9 cellular contexts compared by ENCODE assay signal in the genomic region with DNA sequence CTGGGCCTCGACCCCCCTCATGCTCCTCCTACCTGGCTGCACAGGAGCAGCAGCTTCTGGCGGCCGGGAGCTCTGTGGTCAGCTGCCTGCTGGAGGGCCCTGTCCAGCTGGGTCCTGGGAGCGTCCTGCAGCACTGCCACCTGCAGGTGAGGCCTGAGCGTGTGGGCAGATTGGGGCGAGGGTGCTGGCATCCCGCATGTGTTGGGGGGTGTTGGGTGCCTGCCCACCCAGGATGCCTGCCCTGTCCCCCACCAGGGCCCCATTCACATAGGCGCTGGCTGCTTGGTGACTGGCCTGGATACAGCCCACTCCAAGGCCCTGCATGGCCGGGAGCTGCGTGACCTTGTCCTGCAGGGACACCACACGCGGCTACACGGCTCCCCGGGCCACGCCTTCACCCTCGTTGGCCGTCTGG. TPM values are rescaled to one million over a fixed set of nuclear protein-coding genes. Genes with fewer than 3 reads are reported as not detected.
DNase-seq lines count a peak whose midpoint lies in the region; ATAC-seq and TF ChIP-seq lines count a peak whose summit lies in the region.
"Had no signal": no experiment of that assay in that cellular context is flagged by ENCODE, and none has a peak within 500 bp of the region (broad histone marks: within the 10 kb centered on the region; RNA-seq: fewer than 3 reads in every experiment).

No MANE protein-coding gene starts in this region.

- H3K4me3 ChIP-seq in OCI-LY7 (ENCODE audit: low read depth, low read length, poor library complexity, severe bottlenecking) (no peak overlapping the region), fibroblast of lung (replicated peaks in 1 of 4; ENCODE audit: control extremely low read depth in 1 of 4, insufficient read depth in 1 of 4, low read depth in 3 of 4, low read length in 4 of 4) (no peak overlapping the region), osteoblast (ENCODE audit: insufficient read depth, low read length) (no peak overlapping the region)

- H3K4me1 ChIP-seq in OCI-LY7 (ENCODE audit: insufficient read depth, low read length, poor library complexity, severe bottlenecking): no peaks in the 10 kb centered on the region
- no peaks in the 10 kb centered on the region for H3K4me1 ChIP-seq in fibroblast of lung (ENCODE audit: control insufficient read depth, extremely low read depth, insufficient read depth, low read length)
- no peaks in the 10 kb centered on the region for H3K4me1 ChIP-seq in osteoblast (ENCODE audit: insufficient read depth, low read length)

- no peaks in the 10 kb centered on the region for H3K9me2 ChIP-seq in OCI-LY7 (ENCODE audit: insufficient read depth, low read length)

- no peaks in the 10 kb centered on the region for H3K9me3 ChIP-seq in OCI-LY7 (ENCODE audit: low read length)
- no peaks in the 10 kb centered on the region for H3K9me3 ChIP-seq in fibroblast of lung (ENCODE audit: control insufficient read depth, insufficient read depth, low read depth, low read length)
- H3K9me3 ChIP-seq in osteoblast (ENCODE audit: low read depth, low read length): no peaks in the 10 kb centered on the region

- no peak overlapping the region for H3K4me2 ChIP-seq in OCI-LY7 (ENCODE audit: low read length)
- no peak overlapping the region for H3K4me2 ChIP-seq in fibroblast of lung (ENCODE audit: extremely low read depth, insufficient read depth, low read length)
- H3K4me2 ChIP-seq in osteoblast (ENCODE audit: insufficient read depth, low read length): no peak overlapping the region

- DNase-seq in D341Med (ENCODE audit: low spot score) (peak; percentile 58), OCI-LY7 (ENCODE audit: low spot score) (no peak), fibroblast of lung (ENCODE audit: low read depth in 2 of 2) (peak in 1 of 2 donors; percentile 23), osteoblast (ENCODE audit: insufficient read length, low spot score, missing footprints) (peak; percentile 92), NCI-H345 (lab: John Stamatoyannopoulos, UW) (no peak)
- no peak for DNase-seq in activated effector memory CD4-positive, alpha-beta T cell treated with anti-CD3 and anti-CD28 coated beads, Interleukin-2, amount 50 U/mL, for 16 hours
- DNase-seq: T-cell had no signal

- TF ChIP-seq CTCF in OCI-LY7 (conservative IDR thresholded peaks at IDR 0.05; ENCODE audit: low read length): 0 out of 2 replicates have a peak, but pooled peaks have one; percentile 27
- peak; percentile 6 to 42 for TF ChIP-seq CTCF in fibroblast of lung (conservative IDR thresholded peaks at IDR 0.05 in 1 of 2, IDR thresholded peaks at IDR 0.05 in 1 of 2; ENCODE audit: low read depth in 1 of 2, low read length in 2 of 2)
- TF ChIP-seq CTCF in osteoblast (IDR thresholded peaks at IDR 0.05; ENCODE audit: extremely low read depth, low read depth, low read length): peak; percentile 37

- CTCF ChIA-PET in OCI-LY7 (lab: Charles Lee; ENCODE audit: unreplicated experiment): no interaction called here

- H3K79me2 ChIP-seq in OCI-LY7 (ENCODE audit: insufficient read depth, low read depth, low read length) (no peaks in the 10 kb centered on the region), fibroblast of lung (ENCODE audit: control insufficient read depth, insufficient read depth, low read length) (no peaks in the 10 kb centered on the region), osteoblast (ENCODE audit: insufficient read depth, low read length) (no peaks in the 10 kb centered on the region)

- BruUV-seq in OCI-LY7 (replicated peaks; lab: Mats Ljungman, UMichigan): no TSS peak

- no peak overlapping the region for H3K27ac ChIP-seq in OCI-LY7 (ENCODE audit: low read depth, low read length, poor library complexity, severe bottlenecking)
- no peak overlapping the region for H3K27ac ChIP-seq in fibroblast of lung (ENCODE audit: insufficient read depth, low read length)
- no peak overlapping the region for H3K27ac ChIP-seq in osteoblast (ENCODE audit: low read depth, low read length)

- intact Hi-C loops in OCI-LY7 (cut with micrococcal nuclease; ENCODE audit: unreplicated experiment): loop anchor here (5.0 kb wide), 1 partner anchor 89 kb away; no protein-coding TSS in a partner anchor

- H4K20me1 ChIP-seq in OCI-LY7 (ENCODE audit: insufficient read depth, low read length): no peaks in the 10 kb centered on the region
- H4K20me1 ChIP-seq in fibroblast of lung (ENCODE audit: control insufficient read depth, extremely low read depth, insufficient read depth, low read length): no peaks in the 10 kb centered on the region
- H4K20me1 ChIP-seq in osteoblast (ENCODE audit: insufficient read depth, low read length): no peaks in the 10 kb centered on the region

- H2AFZ ChIP-seq in OCI-LY7 (ENCODE audit: low read length): no peak overlapping the region
- H2AFZ ChIP-seq in fibroblast of lung (ENCODE audit: low read length): no peak overlapping the region
- no peak overlapping the region for H2AFZ ChIP-seq in osteoblast (ENCODE audit: low read length)

- POLR2A ChIA-PET in OCI-LY7 (lab: Charles Lee): no interaction called here

- no peak for ATAC-seq in GM21423 (IDR thresholded peaks at IDR 0.05; ENCODE audit: unreplicated experiment)
- no peak for ATAC-seq in GM18861 (IDR thresholded peaks at IDR 0.05; ENCODE audit: unreplicated experiment)
- ATAC-seq: T-cell had no signal

- H3K36me3 ChIP-seq in OCI-LY7 (ENCODE audit: insufficient read depth, low read length) (no peaks in the 10 kb centered on the region), fibroblast of lung (ENCODE audit: control insufficient read depth, insufficient read depth, low read length) (peaks cover 2% of the 10 kb centered on the region), osteoblast (ENCODE audit: insufficient read depth, low read length) (no peaks in the 10 kb centered on the region)

- no peaks in the 10 kb centered on the region for H3K27me3 ChIP-seq in fibroblast of lung (ENCODE audit: control insufficient read depth, insufficient read depth, low read length)
- H3K27me3 ChIP-seq in osteoblast (ENCODE audit: insufficient read depth, low read length): no peaks in the 10 kb centered on the region

- H3K9ac ChIP-seq in fibroblast of lung (ENCODE audit: insufficient read depth, low read length): no peak overlapping the region

RNA-seq across cellular contexts. Expression of gene FCSK, which starts 16.5 kb away (rescaled TPM):
- 6.8 and 7.4 TPM in 2 replicates for total RNA-seq in OCI-LY7 (2014; rRNA removed; shearing (Covaris generic))
- total RNA-seq in OCI-LY7 (2022) (14.2 and 14.3 TPM in 2 replicates), fibroblast of lung (11.8 and 13.5 TPM in 2 replicates), osteoblast (10.3 and 11.9 TPM in 2 replicates)
- 4.4 and 4.9 TPM in 2 replicates for polyA plus RNA-seq in fibroblast of lung
- polyA plus RNA-seq in fibroblast of lung (2012): 4.4 and 5.0 TPM in 2 replicates
- polyA minus RNA-seq in fibroblast of lung (ENCODE audit: low replicate concordance): 5.9 and 7.1 TPM in 2 replicates

RNA-seq across cellular contexts. Expression of gene ST3GAL2, which starts 32.0 kb away (rescaled TPM):
- 42.6 and 44.6 TPM in 2 replicates for total RNA-seq in OCI-LY7 (2014; rRNA removed; shearing (Covaris generic))
- total RNA-seq in OCI-LY7 (2022) (48.5 and 61.0 TPM in 2 replicates), fibroblast of lung (9.5 and 17.8 TPM in 2 replicates), osteoblast (22.4 and 22.7 TPM in 2 replicates)
- 13.1 and 13.5 TPM in 2 replicates for polyA plus RNA-seq in fibroblast of lung
- 16.2 and 17.6 TPM in 2 replicates for polyA plus RNA-seq in fibroblast of lung (2012)
- polyA minus RNA-seq in fibroblast of lung (ENCODE audit: low replicate concordance): 59.6 and 59.9 TPM in 2 replicates

RNA-seq across cellular contexts. Expression of gene COG4, which starts 52.4 kb away (rescaled TPM):
- 41.9 and 48.8 TPM in 2 replicates for total RNA-seq in OCI-LY7 (2014; rRNA removed; shearing (Covaris generic))
- 91.6 and 100 TPM in 2 replicates for total RNA-seq in OCI-LY7 (2022)
- 79.6 and 117 TPM in 2 replicates for total RNA-seq in fibroblast of lung
- 36.2 and 50.7 TPM in 2 replicates for polyA plus RNA-seq in fibroblast of lung
- 37.7 and 56.8 TPM in 2 replicates for polyA plus RNA-seq in fibroblast of lung (2012)
- 87.9 and 103 TPM in 2 replicates for polyA minus RNA-seq in fibroblast of lung (ENCODE audit: low replicate concordance)
- total RNA-seq in osteoblast: 51.3 and 61.5 TPM in 2 replicates

RNA-seq across cellular contexts. Expression of gene SF3B3, which starts 52.7 kb away (rescaled TPM):
- total RNA-seq in OCI-LY7 (2014; rRNA removed; shearing (Covaris generic)): 140 and 195 TPM in 2 replicates
- total RNA-seq in OCI-LY7 (2022): 406 and 441 TPM in 2 replicates
- total RNA-seq in fibroblast of lung: 81.9 and 107 TPM in 2 replicates
- polyA plus RNA-seq in fibroblast of lung: 89.2 and 166 TPM in 2 replicates
- polyA plus RNA-seq in fibroblast of lung (2012): 183 and 273 TPM in 2 replicates
- 343 and 595 TPM in 2 replicates for polyA minus RNA-seq in fibroblast of lung (ENCODE audit: low replicate concordance)
- 123 and 142 TPM in 2 replicates for total RNA-seq in osteoblast

Comparison
In these comparisons a context has a peak if more than half of its experiments do, and no peak if none do; other contexts are left out.
1. DNase-seq: peak in D341Med (single experiment) and osteoblast (single experiment); none in OCI-LY7 (single experiment), activated effector memory CD4-positive, alpha-beta T cell treated with anti-CD3 and anti-CD28 coated beads, Interleukin-2, amount 50 U/mL, for 16 hours (single experiment) and NCI-H345 (single experiment).
2. Peak in every context shown above with its lines, with median percentiles within 50 percentile points of each other: CTCF ChIP-seq.